8 cellular contexts compared by ENCODE assay signal in the genomic region with DNA sequence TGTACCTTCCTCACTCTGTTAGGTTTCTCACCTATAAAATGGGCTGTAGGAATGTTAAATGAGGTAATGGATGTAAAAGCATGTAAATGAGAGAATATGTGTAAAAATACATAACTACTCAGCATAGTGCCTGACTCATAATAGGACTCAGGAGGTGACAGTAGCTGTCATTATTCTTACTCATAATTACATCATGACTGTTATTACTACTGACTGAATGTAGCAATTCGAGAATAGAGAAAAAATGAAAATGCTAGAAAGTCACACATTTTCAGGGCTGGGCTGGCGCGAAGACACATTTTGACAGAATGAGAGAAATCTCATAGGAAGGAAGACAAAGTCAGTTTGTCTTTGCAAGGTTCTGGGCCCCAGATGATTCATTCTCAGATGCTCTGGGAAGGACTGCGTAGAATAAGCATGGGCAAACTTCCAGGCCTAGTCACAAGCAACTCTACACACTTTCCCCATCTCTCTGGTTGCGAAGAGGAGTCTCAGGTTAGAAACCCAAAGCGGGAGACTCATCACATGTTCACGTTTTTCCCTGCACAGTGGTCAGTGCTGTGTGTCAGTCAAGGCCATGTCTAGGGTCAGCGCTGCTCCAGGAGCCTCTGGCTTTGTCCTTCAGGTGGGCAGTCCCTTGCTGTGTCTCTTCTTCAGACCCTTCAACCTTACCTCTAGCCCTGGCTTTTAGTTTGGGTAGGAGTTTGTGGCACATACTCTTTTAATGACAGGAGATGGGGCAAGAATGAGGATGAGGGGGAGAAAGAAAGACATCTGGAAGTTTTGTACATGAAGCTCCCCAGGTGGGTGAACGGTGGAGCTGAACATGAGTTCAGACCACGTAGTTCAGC. TPM values are rescaled to one million over a fixed set of nuclear protein-coding genes. Genes with fewer than 3 reads are reported as not detected.
A peak's percentile ranks its signal among the peaks of the same experiment; 100 is the strongest.
DNase-seq lines count a peak whose midpoint lies in the region; ATAC-seq, FAIRE-seq and TF ChIP-seq lines count a peak whose summit lies in the region.

No MANE protein-coding gene starts in this region.

- TF ChIP-seq RAD21 in GM12878 (IDR thresholded peaks at IDR 0.05; ENCODE audit: insufficient read depth, low read depth, low read length), result no peak

- CTCF ChIA-PET in GM12878 (lab: Yijun Ruan, JAX), result interaction anchor here (1.4 kb wide), 1 partner anchor 16 kb away, joined by 3 read pairs; no protein-coding TSS in a partner anchor

- H3K9ac ChIP-seq in GM12878 (ENCODE audit: control insufficient read depth, insufficient read depth, low read length), result no peak overlapping the region

- peaks cover 0 to 3% of the 10 kb centered on the region in 2 experiments; a peak in 2 of 4 replicates for H3K27me3 ChIP-seq in GM12878 (replicated peaks in 1 of 2; ENCODE audit: control insufficient read depth in 2 of 2, insufficient read depth in 2 of 2, low read length in 1 of 2)
- H3K27me3 ChIP-seq in osteoblast (ENCODE audit: insufficient read depth, low read length), result no peaks in the 10 kb centered on the region

- TF ChIP-seq CTCF in GM12878 (IDR thresholded peaks at IDR 0.05 in 2 of 3, conservative IDR thresholded peaks at IDR 0.05 in 1 of 3; ENCODE audit: control insufficient read depth in 2 of 3, extremely low read depth in 1 of 3, insufficient read depth in 1 of 3, low read depth in 3 of 3, low read length in 3 of 3), result no peak
- TF ChIP-seq CTCF in osteoblast (IDR thresholded peaks at IDR 0.05; ENCODE audit: extremely low read depth, low read depth, low read length), result no peak

- WGBS in GM12878 (ENCODE audit: insufficient coverage, insufficient replicate concordance, low lambda C conversion rate, missing lambda C conversion rate), result 16% methylated on average over 10 of the region's 10 CpGs

- intact Hi-C loops in GM12878 (cut with micrococcal nuclease; ENCODE audit: unreplicated experiment), result no loop called here

- peak; percentile 72 for ATAC-seq in GM18909 (IDR thresholded peaks at IDR 0.05; ENCODE audit: poor library complexity, unreplicated experiment)
- peak; percentile 70 for ATAC-seq in HG03460 (IDR thresholded peaks at IDR 0.05; ENCODE audit: unreplicated experiment)
- peak; percentile 84 for ATAC-seq in GM12878

- TF ChIP-seq POLR2A in GM12878 (IDR thresholded peaks at IDR 0.05; ENCODE audit: low read depth, low read length), result no peak

- SMC1A ChIA-PET in GM12878 (lab: Charles Lee; ENCODE audit: uncharacterized antibody, unreplicated experiment), result interaction anchor here (1.3 kb wide), 1 partner anchor 112 kb away, joined by 4 read pairs; no protein-coding TSS in a partner anchor

- no peaks in the 10 kb centered on the region for H3K9me3 ChIP-seq in GM12878 (replicated peaks; ENCODE audit: control insufficient read depth, insufficient read depth, low read length)
- no peaks in the 10 kb centered on the region for H3K9me3 ChIP-seq in osteoblast (ENCODE audit: low read depth, low read length)

- BruUV-seq in GM12878 (replicated peaks; lab: Mats Ljungman, UMichigan), result no TSS peak

- DNase-seq in A172 (ENCODE audit: low spot score) (peak; percentile 87), GM12878 (ENCODE audit: low read depth, low spot score) (no peak), osteoblast (ENCODE audit: insufficient read length, low spot score, missing footprints) (peak; percentile 87), hippocampal formation (lab: John Stamatoyannopoulos, UW) (no peak), NCI-H1417 (lab: John Stamatoyannopoulos, UW) (no peak), NCI-H524 (lab: John Stamatoyannopoulos, UW) (no peak)

- RAD21 ChIA-PET in GM12878 (lab: Charles Lee; ENCODE audit: unreplicated experiment), result no interaction called here

- no peak overlapping the region for H3K27ac ChIP-seq in GM12878 (ENCODE audit: control insufficient read depth, insufficient read depth)
- peak overlapping the region; percentile 90 for H3K27ac ChIP-seq in osteoblast (ENCODE audit: low read depth, low read length)

- no peaks in the 10 kb centered on the region for H3K79me2 ChIP-seq in GM12878 (ENCODE audit: control insufficient read depth, insufficient read depth, low read length)
- H3K79me2 ChIP-seq in osteoblast (ENCODE audit: insufficient read depth, low read length), result peaks cover 8% of the 10 kb centered on the region

- H2AFZ ChIP-seq in GM12878 (ENCODE audit: control insufficient read depth, low read depth, low read length), result no peak overlapping the region
- H2AFZ ChIP-seq in osteoblast (ENCODE audit: low read length), result no peak overlapping the region

- H3K36me3 ChIP-seq in GM12878 (ENCODE audit: control insufficient read depth in 2 of 2, insufficient read depth in 2 of 2, low read length in 1 of 2) (no peaks in the 10 kb centered on the region), osteoblast (ENCODE audit: insufficient read depth, low read length) (no peaks in the 10 kb centered on the region)

- POLR2A ChIA-PET in GM12878 (lab: Charles Lee), result no interaction called here

- H3K4me1 ChIP-seq in GM12878 (ENCODE audit: control insufficient read depth, insufficient read depth, low read length) (no peaks in the 10 kb centered on the region), osteoblast (ENCODE audit: insufficient read depth, low read length) (peaks cover 41% of the 10 kb centered on the region)

- in situ Hi-C loops in GM12878 (cut with MboI), result no loop called here

- H4K20me1 ChIP-seq in GM12878 (ENCODE audit: control insufficient read depth, insufficient read depth), result no peaks in the 10 kb centered on the region
- H4K20me1 ChIP-seq in osteoblast (ENCODE audit: insufficient read depth, low read length), result no peaks in the 10 kb centered on the region

- TF ChIP-seq EP300 in GM12878 (IDR thresholded peaks at IDR 0.05; ENCODE audit: borderline replicate concordance in 1 of 2, control insufficient read depth in 1 of 2, low read depth in 2 of 2, low read length in 2 of 2), result peak; percentile 54 to 75; a peak in 2 of 4 replicates

- FAIRE-seq in GM12878 (lab: Jason Lieb, UNC), result peak; percentile 73

- H3K4me2 ChIP-seq in GM12878 (ENCODE audit: control insufficient read depth, insufficient read depth) (no peak overlapping the region), osteoblast (ENCODE audit: insufficient read depth, low read length) (peak overlapping the region; percentile 65)

- H3K4me3 ChIP-seq in GM12878, result no peak overlapping the region
- H3K4me3 ChIP-seq in osteoblast (ENCODE audit: insufficient read depth, low read length), result peak overlapping the region; percentile 17

TF ChIP-seq in GM12878, 131 proteins besides CTCF, POLR2A, EP300 and RAD21 (continues in another document):
- TF ChIP-seq CBFB (IDR thresholded peaks at IDR 0.05; ENCODE audit: low read depth), result no peak
- peak in 1 of 2 experiments; percentile 44; a peak in 1 of 4 replicates for TF ChIP-seq SRF (IDR thresholded peaks at IDR 0.05; ENCODE audit: low read depth in 2 of 2, low read length in 2 of 2)

RNA-seq across cellular contexts. Expression of gene GPRC5A, which starts 8.4 kb away (rescaled TPM):
- total RNA-seq in A172 (2014; rRNA removed; shearing (Covaris generic)), result 30.0 and 53.5 TPM in 2 replicates
- total RNA-seq in GM12878 (2013; cell fraction: nucleolus; rRNA removed), result 0.10 TPM in 1 of 2 replicates, not detected in the other
- total RNA-seq in GM12878 (2014; rRNA removed) (0.40 and 0.71 TPM in 2 replicates), GM12878 (2014; rRNA removed; fragmentation: Illumina TruSeq; extraction: Trizol) (0.67 and 1.3 TPM in 2 replicates), GM12878 (2021) (2.8 and 3.5 TPM in 2 replicates), osteoblast (2.7 and 4.7 TPM in 2 replicates)
- polyA plus RNA-seq in GM12878 (2011; ENCODE audit: low read depth), result 0.10 TPM
- polyA plus RNA-seq in GM12878 (2011; rRNA removed) (0.01 and 0.10 TPM in 2 replicates), GM12878 (2014; fragmentation: Illumina TruSeq; extraction: Trizol) (0.95 and 1.5 TPM in 2 replicates), GM12878 (2014; fragmentation: Nextera tagmentation; extraction: Ambion mirVana) (under 1 TPM; 0.72 to 0.75 TPM), GM12878 (2014; rRNA removed) (1.3 and 1.6 TPM in 2 replicates), GM12878 (2016; fragmentation: Nextera tagmentation; extraction: Ambion mirVana) (1 to 10 TPM; 1.8 to 2.0 TPM)
- 0.07 TPM in 2 replicates for polyA plus RNA-seq in GM12878 (2011; cell fraction: cytosol; rRNA removed)
- polyA plus RNA-seq in GM12878 (2011; cell fraction: nucleus; rRNA removed), result 0.13 TPM in 1 of 2 replicates, not detected in the other
- 0.05 and 0.18 TPM in 2 replicates for polyA plus RNA-seq in GM12878 (2012)
- under 0.01 and 0.52 TPM in 2 replicates for polyA minus RNA-seq in GM12878 (2011; rRNA and poly(A)+ RNA removed)
- polyA minus RNA-seq in GM12878 (2011; cell fraction: cytosol; rRNA and poly(A)+ RNA removed), result 1.5 and 1.7 TPM in 2 replicates
- under 0.01 and 0.38 TPM in 2 replicates for polyA minus RNA-seq in GM12878 (2011; cell fraction: nucleus; rRNA and poly(A)+ RNA removed)

RNA-seq across cellular contexts. Expression of gene GPRC5D, which starts 52.2 kb away (rescaled TPM):
- total RNA-seq in A172 (2014; rRNA removed; shearing (Covaris generic)), result not detected in 2 replicates
- not detected in 2 replicates for total RNA-seq in GM12878 (2013; cell fraction: nucleolus; rRNA removed)
- total RNA-seq in GM12878 (2014; rRNA removed), result 0.82 and 0.90 TPM in 2 replicates
- total RNA-seq in GM12878 (2014; rRNA removed; fragmentation: Illumina TruSeq; extraction: Trizol), result 0.18 and 0.23 TPM in 2 replicates
- total RNA-seq in GM12878 (2021), result not detected in 2 replicates
- polyA plus RNA-seq in GM12878 (2011; ENCODE audit: low read depth), result not detected
- polyA plus RNA-seq in GM12878 (2011; rRNA removed), result not detected in 2 replicates
- not detected in 2 replicates for polyA plus RNA-seq in GM12878 (2011; cell fraction: cytosol; rRNA removed)
- polyA plus RNA-seq in GM12878 (2011; cell fraction: nucleus; rRNA removed), result not detected in 2 replicates
- polyA plus RNA-seq in GM12878 (2012), result not detected in 2 replicates
- polyA plus RNA-seq in GM12878 (2014; fragmentation: Illumina TruSeq; extraction: Trizol), result 0.66 and 0.71 TPM in 2 replicates
- under 1 TPM in 1 of 2 experiments, not detected in 1; 0.35 TPM for polyA plus RNA-seq in GM12878 (2014; fragmentation: Nextera tagmentation; extraction: Ambion mirVana)
- 0.65 and 0.89 TPM in 2 replicates for polyA plus RNA-seq in GM12878 (2014; rRNA removed)
- polyA plus RNA-seq in GM12878 (2016; fragmentation: Nextera tagmentation; extraction: Ambion mirVana), result under 1 TPM; 0.32 to 0.37 TPM
- not detected in 2 replicates for polyA minus RNA-seq in GM12878 (2011; rRNA and poly(A)+ RNA removed)
- polyA minus RNA-seq in GM12878 (2011; cell fraction: cytosol; rRNA and poly(A)+ RNA removed), result not detected in 2 replicates
- not detected in 2 replicates for polyA minus RNA-seq in GM12878 (2011; cell fraction: nucleus; rRNA and poly(A)+ RNA removed)
- total RNA-seq in osteoblast, result not detected in 2 replicates

Comparison
In these comparisons a context has a peak if more than half of its experiments do, and no peak if none do; other contexts are left out.
1. DNase-seq: peak in A172 (single experiment) and osteoblast (single experiment); none in GM12878 (single experiment), hippocampal formation (0 of 2), NCI-H1417 (0 of 3) and NCI-H524 (0 of 2).
2. Peak in every context shown above with its lines, with median percentiles within 50 percentile points of each other: ATAC-seq.